In the genomic region with DNA sequence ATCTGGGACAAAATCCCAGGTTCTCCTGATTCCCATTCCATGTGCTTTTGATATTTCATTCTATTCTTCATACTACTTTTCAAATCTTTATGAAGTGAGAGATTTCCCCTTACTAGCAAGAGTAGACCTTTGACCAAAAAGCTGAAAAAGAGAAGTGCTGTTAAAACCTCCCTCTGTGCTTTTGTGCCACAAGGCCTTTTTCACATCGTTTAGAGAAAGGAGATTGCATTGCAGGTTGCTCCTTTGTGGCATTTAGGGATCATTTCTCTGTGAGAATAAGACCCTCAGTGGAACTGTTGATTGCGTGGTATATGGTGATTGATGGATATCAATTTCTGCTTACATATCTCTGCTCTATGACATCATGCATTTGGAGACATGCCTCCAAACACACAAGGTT, we compare ENCODE assay signal across 1 cellular context.
TF ChIP-seq lines count a peak whose summit lies in the region.

No MANE protein-coding gene starts in this region.

TF ChIP-seq in IMR-90, 13 proteins besides CTCF, POLR2A, EP300 and RAD21 (continued from another document):
- TF ChIP-seq, protein P1, sequence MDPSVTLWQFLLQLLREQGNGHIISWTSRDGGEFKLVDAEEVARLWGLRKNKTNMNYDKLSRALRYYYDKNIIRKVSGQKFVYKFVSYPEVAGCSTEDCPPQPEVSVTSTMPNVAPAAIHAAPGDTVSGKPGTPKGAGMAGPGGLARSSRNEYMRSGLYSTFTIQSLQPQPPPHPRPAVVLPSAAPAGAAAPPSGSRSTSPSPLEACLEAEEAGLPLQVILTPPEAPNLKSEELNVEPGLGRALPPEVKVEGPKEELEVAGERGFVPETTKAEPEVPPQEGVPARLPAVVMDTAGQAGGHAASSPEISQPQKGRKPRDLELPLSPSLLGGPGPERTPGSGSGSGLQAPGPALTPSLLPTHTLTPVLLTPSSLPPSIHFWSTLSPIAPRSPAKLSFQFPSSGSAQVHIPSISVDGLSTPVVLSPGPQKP (IDR thresholded peaks at IDR 0.05; ENCODE audit: borderline replicate concordance, low read depth, low read length) = no peak
- TF ChIP-seq MAZ (IDR thresholded peaks at IDR 0.05; ENCODE audit: borderline replicate concordance, low read depth, low read length) = no peak
- TF ChIP-seq CHD1 (IDR thresholded peaks at IDR 0.05; ENCODE audit: low read depth, low read length) = no peak
- TF ChIP-seq CEBPB (IDR thresholded peaks at IDR 0.05; ENCODE audit: low read depth, low read length) = no peak
- TF ChIP-seq RFX5 (IDR thresholded peaks at IDR 0.05; ENCODE audit: low read depth, low read length) = no peak
- TF ChIP-seq, protein P2, sequence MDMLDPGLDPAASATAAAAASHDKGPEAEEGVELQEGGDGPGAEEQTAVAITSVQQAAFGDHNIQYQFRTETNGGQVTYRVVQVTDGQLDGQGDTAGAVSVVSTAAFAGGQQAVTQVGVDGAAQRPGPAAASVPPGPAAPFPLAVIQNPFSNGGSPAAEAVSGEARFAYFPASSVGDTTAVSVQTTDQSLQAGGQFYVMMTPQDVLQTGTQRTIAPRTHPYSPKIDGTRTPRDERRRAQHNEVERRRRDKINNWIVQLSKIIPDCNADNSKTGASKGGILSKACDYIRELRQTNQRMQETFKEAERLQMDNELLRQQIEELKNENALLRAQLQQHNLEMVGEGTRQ (IDR thresholded peaks at IDR 0.05; ENCODE audit: low read depth, low read length) = no peak
